Comparison of ENCODE assay signal across 17 cellular contexts in genomic region chr17:78473951-78474630, GRCh38.
DNase-seq lines count a peak whose midpoint lies in the region; ATAC-seq and TF ChIP-seq lines count a peak whose summit lies in the region.
"Had no signal": no experiment of that assay in that cellular context is flagged by ENCODE, and none has a peak within 500 bp of the region (broad histone marks: within the 10 kb centered on the region; RNA-seq: fewer than 3 reads in every experiment).

No MANE protein-coding gene starts in this region.

- CTCF ChIA-PET in AG04449 (lab: Yijun Ruan, JAX) = interaction anchor here (0.6 kb wide), 1 partner anchor 644 kb away, joined by 3 read pairs; no protein-coding TSS in a partner anchor

- H3K27ac ChIP-seq in BLaER1 (no peak overlapping the region), MM.1S (ENCODE audit: low read length) (peak overlapping the region; percentile 53; the same call in 1 of the 2 replicates), heart right ventricle (no peak overlapping the region)
- H3K27ac ChIP-seq: C4-2B, Peyer's patch had no signal

- H3K79me2 ChIP-seq in MM.1S (ENCODE audit: low read length) = no peaks in the 10 kb centered on the region

- H3K4me2 ChIP-seq in BLaER1 = peak overlapping the region; percentile 81
- peak overlapping the region; percentile 11; the same call in 1 of the 2 replicates for H3K4me2 ChIP-seq in MM.1S (ENCODE audit: low read depth, low read length)

- ATAC-seq in GM21381 (IDR thresholded peaks at IDR 0.05; ENCODE audit: unreplicated experiment) (no peak), heart right ventricle (no peak)
- ATAC-seq: HCT116 had no signal

- H4K20me1 ChIP-seq in BLaER1 (no peaks in the 10 kb centered on the region), MM.1S (ENCODE audit: insufficient read depth, low read length) (no peaks in the 10 kb centered on the region)

- H2AFZ ChIP-seq in MM.1S (ENCODE audit: low read length) = no peak overlapping the region

- H3K4me3 ChIP-seq in AG04449 (ENCODE audit: low read depth, low read length) (no peak overlapping the region), BLaER1 (no peak overlapping the region), MM.1S (ENCODE audit: low read length) (no peak overlapping the region), heart right ventricle (no peak overlapping the region)
- H3K4me3 ChIP-seq: Peyer's patch had no signal

- no peaks in the 10 kb centered on the region for H3K9me2 ChIP-seq in MM.1S (replicated peaks; ENCODE audit: insufficient read depth, low read length)

- peaks cover 28 to 29% of the 10 kb centered on the region in 2 donors for H3K4me1 Mint-ChIP-seq in immature natural killer cell

- H3K4me1 ChIP-seq in BLaER1 = peaks cover 41% of the 10 kb centered on the region
- peaks cover 26% of the 10 kb centered on the region for H3K4me1 ChIP-seq in MM.1S (ENCODE audit: low read length)
- H3K4me1 ChIP-seq in heart right ventricle = no peaks in the 10 kb centered on the region
- H3K4me1 ChIP-seq: Peyer's patch had no signal

- WGBS in heart right ventricle, 2 donors = 84 to 92% methylated on average over 12 of the region's 12 CpGs

- H3K36me3 ChIP-seq in BLaER1 (no peaks in the 10 kb centered on the region), MM.1S (replicated peaks; ENCODE audit: insufficient read depth, low read length) (no peaks in the 10 kb centered on the region), heart right ventricle (no peaks in the 10 kb centered on the region)
- H3K36me3 ChIP-seq: Peyer's patch had no signal

- peaks cover 0 to 15% (median 6%) of the 10 kb centered on the region in 6 donors for H3K9me3 Mint-ChIP-seq in immature natural killer cell

- H3K27ac Mint-ChIP-seq in immature natural killer cell = peak overlapping the region; percentile 81 to 99 (median 89)

- TF ChIP-seq CTCF in AG04449 (IDR thresholded peaks at IDR 0.05; ENCODE audit: insufficient read depth, low read length, missing control alignments) (no peak), MM.1S (IDR thresholded peaks at IDR 0.05; ENCODE audit: low read length) (no peak), heart right ventricle (IDR thresholded peaks at IDR 0.05) (no peak)

- H3K4me3 Mint-ChIP-seq in immature natural killer cell = peak overlapping the region in 4 of 5 donors; percentile 26 to 77 (median 70)

- H3K27me3 ChIP-seq in BLaER1 = peaks cover 8% of the 10 kb centered on the region; the same call in 1 of the 2 replicates
- 0 out of 2 replicates have a peak, but pooled peaks cover 3% of the 10 kb centered on the region for H3K27me3 ChIP-seq in MM.1S (replicated peaks; ENCODE audit: insufficient read depth, low read length)
- peaks cover 0 to 22% (median 14%) of the 10 kb centered on the region in 7 donors for H3K27me3 ChIP-seq in heart right ventricle
- H3K27me3 ChIP-seq: Peyer's patch had no signal

- peaks cover 14 to 22% (median 18%) of the 10 kb centered on the region in 3 donors for H3K27me3 Mint-ChIP-seq in immature natural killer cell (ENCODE audit: low read depth in 3 of 3)

- peaks cover 17% of the 10 kb centered on the region for H3F3A ChIP-seq in MM.1S (ENCODE audit: insufficient read depth, low read length)

- DNase-seq in AG04449 (ENCODE audit: low read depth, low spot score) = peak; percentile 1
- no peak for DNase-seq in MM.1S
- no peak for DNase-seq in immature natural killer cell
- no peak for DNase-seq in HPDE6-E6E7 (ENCODE audit: extremely low spot score)
- no peak for DNase-seq in NCI-H2227 (lab: John Stamatoyannopoulos, UW; ENCODE audit: unreplicated experiment)
- no peak for DNase-seq in heart right ventricle
- DNase-seq: Caco-2, KG1, NCI-H1092 treated with DMSO at 0.1 percent for 48 hours, NCI-H1694 treated with DMSO at 0.1 percent for 48 hours, NCI-H82, SHP77 had no signal

- no peak overlapping the region for H3K9ac ChIP-seq in BLaER1
- H3K9ac ChIP-seq in MM.1S (ENCODE audit: low read length) = no peak overlapping the region

- intact Hi-C loops in heart right ventricle (cut with DNase I) = no loop called here

- peaks cover 0 to 4% (median 0%) of the 10 kb centered on the region in 3 donors for H3K36me3 Mint-ChIP-seq in immature natural killer cell

- H3K9me3 ChIP-seq in BLaER1 (peaks cover 14% of the 10 kb centered on the region; the same call in 1 of the 2 replicates), MM.1S (replicated peaks; ENCODE audit: insufficient read depth, low read length) (no peaks in the 10 kb centered on the region), heart right ventricle (no peaks in the 10 kb centered on the region)
- H3K9me3 ChIP-seq: Caco-2, Peyer's patch had no signal

- POLR2A ChIA-PET in AG04449 (lab: Yijun Ruan, JAX) = no interaction called here
